In genomic region chr3:14423197-14423743, GRCh38 we compare ENCODE assay signal across 12 cellular contexts. TPM values are rescaled to one million over a fixed set of nuclear protein-coding genes. Genes with fewer than 3 reads are reported as not detected.
DNase-seq lines count a peak whose midpoint lies in the region; ATAC-seq, FAIRE-seq and TF ChIP-seq lines count a peak whose summit lies in the region.
"Had no signal": no experiment of that assay in that cellular context is flagged by ENCODE, and none has a peak within 500 bp of the region (broad histone marks: within the 10 kb centered on the region; RNA-seq: fewer than 3 reads in every experiment).

No MANE protein-coding gene starts in this region.

- no peak for FAIRE-seq in kidney (lab: Jason Lieb, UNC)

- H3K9ac ChIP-seq in kidney (ENCODE audit: low read length in 2 of 2) = no peak overlapping the region

- peak overlapping the region; percentile 19 for H3K4me3 Mint-ChIP-seq in activated T-cell treated with anti-CD3 and anti-CD28 coated beads, Interleukin-2, amount 50 U/mL, for 24 hours
- H3K4me3 Mint-ChIP-seq in activated CD4-positive, alpha-beta memory T cell treated with anti-CD3 and anti-CD28 coated beads for 36 hours = no peak overlapping the region
- H3K4me3 Mint-ChIP-seq in immature natural killer cell = peak overlapping the region; percentile 70 to 87 (median 82)
- H3K4me3 Mint-ChIP-seq in stimulated activated naive CD8-positive, alpha-beta T cell treated with anti-CD3 and anti-CD28 coated beads, Interleukin-15, amount 100 ng/mL, for 72 hours = no peak overlapping the region

- DNase-seq in activated T-cell treated with anti-CD3 and anti-CD28 coated beads, Interleukin-2, amount 50 U/mL, for 24 hours = no peak
- DNase-seq in activated T-cell treated with anti-CD3 and anti-CD28 coated beads for 4 hours (no peak), immature natural killer cell (no peak), NCI-H748 (lab: John Stamatoyannopoulos, UW; ENCODE audit: unreplicated experiment) (no peak), kidney (no peak), iPS-NIHi11 (ENCODE audit: low spot score) (no peak)
- peak; percentile 36 for DNase-seq in activated CD4-positive, alpha-beta memory T cell treated with anti-CD3 and anti-CD28 coated beads for 36 hours
- DNase-seq in stimulated activated naive CD8-positive, alpha-beta T cell treated with anti-CD3 and anti-CD28 coated beads, Interleukin-15, amount 100 ng/mL, for 72 hours = no peak
- DNase-seq: activated T-cell treated with anti-CD3 and anti-CD28 coated beads, Interleukin-2, amount 50 U/mL, for 1 hour; cortex of kidney; NCI-H524 treated with DMSO at 0.1 percent for 48 hours had no signal

- peaks cover 73% of the 10 kb centered on the region for H3K4me1 Mint-ChIP-seq in activated T-cell treated with anti-CD3 and anti-CD28 coated beads, Interleukin-2, amount 50 U/mL, for 24 hours (ENCODE audit: low read depth)
- H3K4me1 Mint-ChIP-seq in activated CD4-positive, alpha-beta memory T cell treated with anti-CD3 and anti-CD28 coated beads for 36 hours (ENCODE audit: low read depth) = peaks cover 59% of the 10 kb centered on the region
- peaks cover 60 to 61% of the 10 kb centered on the region in 2 donors for H3K4me1 Mint-ChIP-seq in immature natural killer cell
- H3K4me1 Mint-ChIP-seq in stimulated activated naive CD8-positive, alpha-beta T cell treated with anti-CD3 and anti-CD28 coated beads, Interleukin-15, amount 100 ng/mL, for 72 hours = peaks cover 75% of the 10 kb centered on the region

- no peak overlapping the region for H3K4me3 ChIP-seq in kidney (ENCODE audit: low read length in 2 of 2)

- no peak for ATAC-seq in stimulated activated naive CD8-positive, alpha-beta T cell treated with anti-CD3 and anti-CD28 coated beads, Interleukin-15, amount 100 ng/mL, for 72 hours

- POLR2A ChIA-PET in activated CD4-positive, alpha-beta memory T cell treated with anti-CD3 and anti-CD28 coated beads for 36 hours (lab: Charles Lee) = interaction anchor here (0.8 kb wide), 1 partner anchor 8 kb away, joined by 3 read pairs; no protein-coding TSS in a partner anchor

- peak overlapping the region; percentile 90 for H3K27ac Mint-ChIP-seq in activated T-cell treated with anti-CD3 and anti-CD28 coated beads, Interleukin-2, amount 50 U/mL, for 24 hours
- peak overlapping the region; percentile 85 for H3K27ac Mint-ChIP-seq in activated CD4-positive, alpha-beta memory T cell treated with anti-CD3 and anti-CD28 coated beads for 36 hours
- H3K27ac Mint-ChIP-seq in immature natural killer cell = peak overlapping the region; percentile 40 to 99 (median 90)
- H3K27ac Mint-ChIP-seq in stimulated activated naive CD8-positive, alpha-beta T cell treated with anti-CD3 and anti-CD28 coated beads, Interleukin-15, amount 100 ng/mL, for 72 hours = peak overlapping the region; percentile 84 to 86

- H3K27me3 Mint-ChIP-seq in activated T-cell treated with anti-CD3 and anti-CD28 coated beads, Interleukin-2, amount 50 U/mL, for 24 hours = no peaks in the 10 kb centered on the region
- H3K27me3 Mint-ChIP-seq in activated CD4-positive, alpha-beta memory T cell treated with anti-CD3 and anti-CD28 coated beads for 36 hours = no peaks in the 10 kb centered on the region
- H3K27me3 Mint-ChIP-seq in immature natural killer cell (ENCODE audit: low read depth in 3 of 3) = peaks cover 3 to 10% (median 3%) of the 10 kb centered on the region in 3 donors
- no peaks in the 10 kb centered on the region for H3K27me3 Mint-ChIP-seq in stimulated activated naive CD8-positive, alpha-beta T cell treated with anti-CD3 and anti-CD28 coated beads, Interleukin-15, amount 100 ng/mL, for 72 hours

- H3K36me3 Mint-ChIP-seq in activated T-cell treated with anti-CD3 and anti-CD28 coated beads, Interleukin-2, amount 50 U/mL, for 24 hours (ENCODE audit: low read depth) = peaks cover 75% of the 10 kb centered on the region
- H3K36me3 Mint-ChIP-seq in activated CD4-positive, alpha-beta memory T cell treated with anti-CD3 and anti-CD28 coated beads for 36 hours = peaks cover 12% of the 10 kb centered on the region
- H3K36me3 Mint-ChIP-seq in immature natural killer cell = peaks cover 0 to 10% (median 3%) of the 10 kb centered on the region in 3 donors

- CTCF ChIA-PET in activated CD4-positive, alpha-beta memory T cell treated with anti-CD3 and anti-CD28 coated beads for 36 hours (lab: Charles Lee) = no interaction called here

- H3K36me3 ChIP-seq in kidney (ENCODE audit: control insufficient read depth in 1 of 2, insufficient read depth in 2 of 2, low read length in 2 of 2) = no peaks in the 10 kb centered on the region

- no peaks in the 10 kb centered on the region for H3K9me3 ChIP-seq in kidney (ENCODE audit: control insufficient read depth in 1 of 2, low read length in 2 of 2)

- no peaks in the 10 kb centered on the region for H3K9me3 Mint-ChIP-seq in activated T-cell treated with anti-CD3 and anti-CD28 coated beads, Interleukin-2, amount 50 U/mL, for 24 hours
- no peaks in the 10 kb centered on the region for H3K9me3 Mint-ChIP-seq in activated CD4-positive, alpha-beta memory T cell treated with anti-CD3 and anti-CD28 coated beads for 36 hours
- no peaks in the 10 kb centered on the region for H3K9me3 Mint-ChIP-seq in immature natural killer cell
- no peaks in the 10 kb centered on the region for H3K9me3 Mint-ChIP-seq in stimulated activated naive CD8-positive, alpha-beta T cell treated with anti-CD3 and anti-CD28 coated beads, Interleukin-15, amount 100 ng/mL, for 72 hours

- H3K4me1 ChIP-seq in kidney (ENCODE audit: control insufficient read depth in 1 of 2, insufficient read depth in 1 of 2, low read depth in 1 of 2, low read length in 2 of 2) = peaks cover 14 to 19% of the 10 kb centered on the region in 2 donors

- intact Hi-C loops in activated CD4-positive, alpha-beta memory T cell treated with anti-CD3 and anti-CD28 coated beads for 36 hours (cut with micrococcal nuclease) = no loop called here
- intact Hi-C loops in kidney (cut with DNase I) = no loop called here

- no peak overlapping the region for H3K27ac ChIP-seq in kidney (ENCODE audit: low read depth in 2 of 2, low read length in 2 of 2)
- H3K27ac ChIP-seq: C4-2B had no signal

- TF ChIP-seq CTCF in kidney (IDR thresholded peaks at IDR 0.05; ENCODE audit: borderline replicate concordance, extremely low read depth, insufficient read depth) = no peak

RNA-seq across cellular contexts. Expression of gene SLC6A6, which starts 20.9 kb away (rescaled TPM):
- total RNA-seq in activated CD4-positive, alpha-beta memory T cell treated with anti-CD3 and anti-CD28 coated beads for 36 hours = 10 to 100 TPM; 44.0 to 45.1 TPM
- polyA plus RNA-seq in immature natural killer cell (1 to 10 TPM; 4.7 to 8.0 (median 6.9) TPM), kidney (ENCODE audit: insufficient read depth, low read depth, low replicate concordance) (7.1 TPM)
- 64.0 TPM for total RNA-seq in kidney

Comparison
In these comparisons a context has a peak if more than half of its experiments do, and no peak if none do; other contexts are left out.
1. H3K4me3 Mint-ChIP-seq: peak in activated T-cell treated with anti-CD3 and anti-CD28 coated beads, Interleukin-2, amount 50 U/mL, for 24 hours (single experiment) and immature natural killer cell (5 of 5); none in activated CD4-positive, alpha-beta memory T cell treated with anti-CD3 and anti-CD28 coated beads for 36 hours (single experiment) and stimulated activated naive CD8-positive, alpha-beta T cell treated with anti-CD3 and anti-CD28 coated beads, Interleukin-15, amount 100 ng/mL, for 72 hours (0 of 2).
2. Peak in every context shown above with its lines, with median percentiles within 50 percentile points of each other: H3K27ac Mint-ChIP-seq.